In genomic region chr2:26017464-26018183, GRCh38 we compare ENCODE assay signal across 9 cellular contexts. TPM values are rescaled to one million over a fixed set of nuclear protein-coding genes. Genes with fewer than 3 reads are reported as not detected.
A peak's percentile ranks its signal among the peaks of the same experiment; 100 is the strongest.
DNase-seq lines count a peak whose midpoint lies in the region; ATAC-seq and TF ChIP-seq lines count a peak whose summit lies in the region.
"Had no signal": no experiment of that assay in that cellular context is flagged by ENCODE, and none has a peak within 500 bp of the region (broad histone marks: within the 10 kb centered on the region; RNA-seq: fewer than 3 reads in every experiment).

No MANE protein-coding gene starts in this region.

- no peaks in the 10 kb centered on the region for H3K36me3 ChIP-seq in Loucy (ENCODE audit: insufficient read depth, low read length)
- H3K36me3 ChIP-seq in mucosa of rectum (ENCODE audit: control insufficient read depth in 2 of 2, insufficient read depth in 2 of 2, low read length in 2 of 2): no peaks in the 10 kb centered on the region
- no peaks in the 10 kb centered on the region for H3K36me3 ChIP-seq in thoracic aorta

- H3K27me3 Mint-ChIP-seq in brain: peaks cover 4% of the 10 kb centered on the region
- H3K27me3 Mint-ChIP-seq in activated T-helper 17 cell treated with anti-CD3 and anti-CD28 coated beads, Interleukin-2, amount 50 U/mL, for 72 hours: no peaks in the 10 kb centered on the region

- H3K9me3 ChIP-seq in Loucy (ENCODE audit: insufficient read depth, low read depth, low read length) (no peaks in the 10 kb centered on the region), mucosa of rectum (ENCODE audit: control insufficient read depth in 2 of 2, low read length in 2 of 2) (no peaks in the 10 kb centered on the region), thoracic aorta (no peaks in the 10 kb centered on the region)

- H3K36me3 Mint-ChIP-seq in brain: no peaks in the 10 kb centered on the region
- no peaks in the 10 kb centered on the region for H3K36me3 Mint-ChIP-seq in activated T-helper 17 cell treated with anti-CD3 and anti-CD28 coated beads, Interleukin-2, amount 50 U/mL, for 72 hours (ENCODE audit: low read depth)

- no peaks in the 10 kb centered on the region for H3F3A ChIP-seq in Loucy (ENCODE audit: low read depth)

- H3K27ac ChIP-seq in mucosa of rectum (ENCODE audit: low read depth in 2 of 2, low read length in 2 of 2): peak overlapping the region; percentile 59 to 80
- H3K27ac ChIP-seq in thoracic aorta: peak overlapping the region; percentile 52 to 64

- peaks cover 20% of the 10 kb centered on the region for H3K4me1 Mint-ChIP-seq in brain
- H3K4me1 Mint-ChIP-seq in activated T-helper 17 cell treated with anti-CD3 and anti-CD28 coated beads, Interleukin-2, amount 50 U/mL, for 72 hours: no peaks in the 10 kb centered on the region

- H3K4me3 Mint-ChIP-seq in brain: peak overlapping the region in 1 of 5 experiments; percentile 34
- no peak overlapping the region for H3K4me3 Mint-ChIP-seq in activated T-helper 17 cell treated with anti-CD3 and anti-CD28 coated beads, Interleukin-2, amount 50 U/mL, for 72 hours

- no peak overlapping the region for H2AFZ ChIP-seq in Loucy (ENCODE audit: low read length)

- H3K9ac ChIP-seq in Loucy (ENCODE audit: low read depth, low read length, poor library complexity, severe bottlenecking): peak overlapping the region; percentile 7
- H3K9ac ChIP-seq in mucosa of rectum (ENCODE audit: low read depth in 1 of 2, low read length in 2 of 2): peak overlapping the region; percentile 32 to 34

- no peaks in the 10 kb centered on the region for H3K27me3 ChIP-seq in Loucy (ENCODE audit: insufficient read depth, low read length, poor library complexity, severe bottlenecking)
- no peaks in the 10 kb centered on the region for H3K27me3 ChIP-seq in mucosa of rectum (ENCODE audit: control insufficient read depth in 2 of 2, insufficient read depth in 2 of 2, low read length in 2 of 2)
- H3K27me3 ChIP-seq in thoracic aorta (replicated peaks; ENCODE audit: insufficient read depth): no peaks in the 10 kb centered on the region

- H3K4me2 ChIP-seq in Loucy (ENCODE audit: low read depth, low read length, poor library complexity, severe bottlenecking): no peak overlapping the region

- TF ChIP-seq CTCF in Loucy (conservative IDR thresholded peaks at IDR 0.05; ENCODE audit: low read length): no peak
- no peak for TF ChIP-seq CTCF in brain (conservative IDR thresholded peaks at IDR 0.05)
- TF ChIP-seq CTCF in thoracic aorta (IDR thresholded peaks at IDR 0.05): no peak

- H3K27ac Mint-ChIP-seq in brain: peak overlapping the region; percentile 13 to 93 (median 74)
- no peak overlapping the region for H3K27ac Mint-ChIP-seq in activated T-helper 17 cell treated with anti-CD3 and anti-CD28 coated beads, Interleukin-2, amount 50 U/mL, for 72 hours

- no peaks in the 10 kb centered on the region for H4K20me1 ChIP-seq in Loucy (ENCODE audit: insufficient read depth, low read length, poor library complexity, severe bottlenecking)

- H3K9me3 Mint-ChIP-seq in brain: no peaks in the 10 kb centered on the region
- no peaks in the 10 kb centered on the region for H3K9me3 Mint-ChIP-seq in activated T-helper 17 cell treated with anti-CD3 and anti-CD28 coated beads, Interleukin-2, amount 50 U/mL, for 72 hours

- H3K79me2 ChIP-seq in Loucy (ENCODE audit: insufficient read depth, low read length): no peaks in the 10 kb centered on the region

- H3K9me2 ChIP-seq in Loucy (replicated peaks; ENCODE audit: low read depth, low read length): no peaks in the 10 kb centered on the region

- no peak for DNase-seq in thoracic aorta (ENCODE audit: low spot score)
- no peak for DNase-seq in activated CD8-positive, alpha-beta memory T cell treated with anti-CD3 and anti-CD28 coated beads, Interleukin-2, amount 50 U/mL, for 4 hours
- DNase-seq: NCI-H748 treated with DMSO at 0.1 percent for 48 hours had no signal

- H3K4me1 ChIP-seq in Loucy (ENCODE audit: insufficient read depth, low read length, poor library complexity, severe bottlenecking) (peaks cover 10% of the 10 kb centered on the region), mucosa of rectum (ENCODE audit: control insufficient read depth in 2 of 2, insufficient read depth in 2 of 2, low read length in 2 of 2) (peaks cover 12 to 29% of the 10 kb centered on the region in 2 donors), thoracic aorta (ENCODE audit: control insufficient read depth in 1 of 2, low read depth in 2 of 2) (peaks cover 8 to 38% of the 10 kb centered on the region in 2 donors)

- ATAC-seq in thoracic aorta (ENCODE audit: insufficient number of reproducible peaks, low FRiP score, low read depth) (no peak), GM21367 (IDR thresholded peaks at IDR 0.05; ENCODE audit: unreplicated experiment) (no peak), GM21619 (IDR thresholded peaks at IDR 0.05; ENCODE audit: unreplicated experiment) (no peak)
- ATAC-seq in activated T-helper 17 cell treated with anti-CD3 and anti-CD28 coated beads, Interleukin-2, amount 50 U/mL, for 72 hours (replicated peaks): no peak

- no peak overlapping the region for H3K4me3 ChIP-seq in Loucy (ENCODE audit: low read length, poor library complexity, severe bottlenecking)
- H3K4me3 ChIP-seq in mucosa of rectum (ENCODE audit: low read length in 2 of 2): no peak overlapping the region
- no peak overlapping the region for H3K4me3 ChIP-seq in thoracic aorta

RNA-seq across cellular contexts. Expression of gene RAB10, which starts 16.3 kb away (rescaled TPM):
- 68.7 TPM for polyA plus RNA-seq in brain (ENCODE audit: insufficient read depth, low read depth, low replicate concordance)
- 10 to 100 TPM; 73.9 to 80.8 TPM for total RNA-seq in thoracic aorta
- 100 to 1,000 TPM in 1 of 2 donors, 10 to 100 TPM in 1; 68.5 to 107 TPM for total RNA-seq in activated T-helper 17 cell treated with anti-CD3 and anti-CD28 coated beads, Interleukin-2, amount 50 U/mL, for 72 hours

RNA-seq across cellular contexts. Expression of gene KIF3C, which starts 35.3 kb away (rescaled TPM):
- 74.7 TPM for polyA plus RNA-seq in brain (ENCODE audit: insufficient read depth, low read depth, low replicate concordance)
- total RNA-seq in thoracic aorta: 10 to 100 TPM in 1 of 2 donors, 1 to 10 TPM in 1; 8.7 to 18.8 TPM
- total RNA-seq in activated T-helper 17 cell treated with anti-CD3 and anti-CD28 coated beads, Interleukin-2, amount 50 U/mL, for 72 hours: 1 to 10 TPM; 3.0 to 3.4 TPM
